12 cellular contexts compared by ENCODE assay signal in genomic region chr12:104520242-104520900, GRCh38.
DNase-seq lines count a peak whose midpoint lies in the region; ATAC-seq, FAIRE-seq and TF ChIP-seq lines count a peak whose summit lies in the region.
"Had no signal": no experiment of that assay in that cellular context is flagged by ENCODE, and none has a peak within 500 bp of the region (broad histone marks: within the 10 kb centered on the region; RNA-seq: fewer than 3 reads in every experiment).

No MANE protein-coding gene starts in this region.

- H3K4me1 ChIP-seq in OCI-LY7 (ENCODE audit: insufficient read depth, low read length, poor library complexity, severe bottlenecking) (peaks cover 82% of the 10 kb centered on the region), Caco-2 (no peaks in the 10 kb centered on the region), adrenal gland (replicated peaks in 1 of 2) (peaks cover 14 to 58% of the 10 kb centered on the region in 2 donors)

- FAIRE-seq in RCC 7860 (lab: Jason Lieb, UNC), result no peak
- FAIRE-seq: TTC549 had no signal

- no peaks in the 10 kb centered on the region for H3K36me3 ChIP-seq in OCI-LY7 (ENCODE audit: insufficient read depth, low read length)
- no peaks in the 10 kb centered on the region for H3K36me3 ChIP-seq in Caco-2 (ENCODE audit: control insufficient read depth, insufficient read depth, low read length)
- H3K36me3 ChIP-seq in adrenal gland (replicated peaks in 1 of 2), result no peaks in the 10 kb centered on the region

- no peaks in the 10 kb centered on the region for H3K9me3 Mint-ChIP-seq in activated naive CD8-positive, alpha-beta T cell treated with anti-CD3 and anti-CD28 coated beads, Interleukin-2, amount 10 ng/mL, durations not matched to agents 7 days and 5 days
- no peaks in the 10 kb centered on the region for H3K9me3 Mint-ChIP-seq in activated naive CD8-positive, alpha-beta T cell treated with anti-CD3 and anti-CD28 coated beads for 36 hours
- H3K9me3 Mint-ChIP-seq in stimulated activated naive B cell treated with anti-CD40 and anti-IgM and Interleukin-4, amounts not matched to agents 10 μg/mL and 1 μg/mL and 100 μg/mL, for 72 hours, result peaks cover 0 to 3% of the 10 kb centered on the region in 2 donors
- no peaks in the 10 kb centered on the region for H3K9me3 Mint-ChIP-seq in Caco-2 (ENCODE audit: unreplicated experiment)

- peaks cover 68% of the 10 kb centered on the region for H3K79me2 ChIP-seq in OCI-LY7 (ENCODE audit: insufficient read depth, low read depth, low read length)

- peaks cover 74% of the 10 kb centered on the region for H3K4me1 Mint-ChIP-seq in activated naive CD8-positive, alpha-beta T cell treated with anti-CD3 and anti-CD28 coated beads, Interleukin-2, amount 10 ng/mL, durations not matched to agents 7 days and 5 days
- H3K4me1 Mint-ChIP-seq in activated naive CD8-positive, alpha-beta T cell treated with anti-CD3 and anti-CD28 coated beads for 36 hours, result peaks cover 41% of the 10 kb centered on the region
- H3K4me1 Mint-ChIP-seq in stimulated activated naive B cell treated with anti-CD40 and anti-IgM and Interleukin-4, amounts not matched to agents 10 μg/mL and 1 μg/mL and 100 μg/mL, for 72 hours, result peaks cover 74 to 100% of the 10 kb centered on the region in 2 donors
- H3K4me1 Mint-ChIP-seq in Caco-2 (ENCODE audit: low read depth, unreplicated experiment), result no peaks in the 10 kb centered on the region

- H3K4me3 ChIP-seq in OCI-LY7 (ENCODE audit: low read depth, low read length, poor library complexity, severe bottlenecking) (peak overlapping the region; percentile 48), Caco-2 (ENCODE audit: low read depth, low read length) (no peak overlapping the region), adrenal gland (no peak overlapping the region)
- H3K4me3 ChIP-seq: GM23248 had no signal

- 67 to 83% (median 77%) methylated on average over 3 to 4 of the region's 4 CpGs for WGBS in adrenal gland, 4 donors

- peak overlapping the region; percentile 72 for H3K4me2 ChIP-seq in OCI-LY7 (ENCODE audit: low read length)

- peaks cover 15% of the 10 kb centered on the region for H3K36me3 Mint-ChIP-seq in activated naive CD8-positive, alpha-beta T cell treated with anti-CD3 and anti-CD28 coated beads, Interleukin-2, amount 10 ng/mL, durations not matched to agents 7 days and 5 days
- H3K36me3 Mint-ChIP-seq in activated naive CD8-positive, alpha-beta T cell treated with anti-CD3 and anti-CD28 coated beads for 36 hours, result no peaks in the 10 kb centered on the region
- H3K36me3 Mint-ChIP-seq in stimulated activated naive B cell treated with anti-CD40 and anti-IgM and Interleukin-4, amounts not matched to agents 10 μg/mL and 1 μg/mL and 100 μg/mL, for 72 hours, result peaks cover 14 to 17% of the 10 kb centered on the region in 2 donors
- no peaks in the 10 kb centered on the region for H3K36me3 Mint-ChIP-seq in Caco-2 (ENCODE audit: insufficient read depth, unreplicated experiment)

- POLR2A ChIA-PET in activated naive CD8-positive, alpha-beta T cell treated with anti-CD3 and anti-CD28 coated beads, Interleukin-2, amount 10 ng/mL, durations not matched to agents 7 days and 5 days (lab: Charles Lee), result no interaction called here
- POLR2A ChIA-PET in OCI-LY7 (lab: Charles Lee) (interaction anchor here (0.8 to 1.5 kb wide), 2 partner anchors 42 to 47 kb away, joined by 3 to 7 read pairs; no protein-coding TSS in a partner anchor), Caco-2 (lab: Charles Lee) (no interaction called here)

- intact Hi-C loops in OCI-LY7 (cut with micrococcal nuclease; ENCODE audit: unreplicated experiment), result loop anchor here (2.0 kb wide), 1 partner anchor 64 kb away; the partner anchor contains the start of gene CHST11
- intact Hi-C loops in Caco-2 (cut with micrococcal nuclease; ENCODE audit: unreplicated experiment), result no loop called here
- intact Hi-C loops in adrenal gland (cut with DNase I), result loop anchor here in 1 of 2 donors (5.0 kb wide), 1 partner anchor 63 kb away; the partner anchor contains the start of gene CHST11

- H3K27ac ChIP-seq in OCI-LY7 (ENCODE audit: low read depth, low read length, poor library complexity, severe bottlenecking), result peak overlapping the region; percentile 68
- no peak overlapping the region for H3K27ac ChIP-seq in adrenal gland
- H3K27ac ChIP-seq: GM23248 had no signal

- H3K9me3 ChIP-seq in OCI-LY7 (ENCODE audit: low read length), result no peaks in the 10 kb centered on the region
- H3K9me3 ChIP-seq in Caco-2, result no peaks in the 10 kb centered on the region
- H3K9me3 ChIP-seq in adrenal gland (replicated peaks in 1 of 3), result no peaks in the 10 kb centered on the region

- peak overlapping the region; percentile 61 for H3K4me3 Mint-ChIP-seq in activated naive CD8-positive, alpha-beta T cell treated with anti-CD3 and anti-CD28 coated beads, Interleukin-2, amount 10 ng/mL, durations not matched to agents 7 days and 5 days
- no peak overlapping the region for H3K4me3 Mint-ChIP-seq in activated naive CD8-positive, alpha-beta T cell treated with anti-CD3 and anti-CD28 coated beads for 36 hours
- H3K4me3 Mint-ChIP-seq in stimulated activated naive B cell treated with anti-CD40 and anti-IgM and Interleukin-4, amounts not matched to agents 10 μg/mL and 1 μg/mL and 100 μg/mL, for 72 hours, result peak overlapping the region; percentile 55 to 65
- no peak overlapping the region for H3K4me3 Mint-ChIP-seq in Caco-2 (ENCODE audit: unreplicated experiment)

- H3K27ac Mint-ChIP-seq in activated naive CD8-positive, alpha-beta T cell treated with anti-CD3 and anti-CD28 coated beads, Interleukin-2, amount 10 ng/mL, durations not matched to agents 7 days and 5 days, result no peak overlapping the region
- no peak overlapping the region for H3K27ac Mint-ChIP-seq in activated naive CD8-positive, alpha-beta T cell treated with anti-CD3 and anti-CD28 coated beads for 36 hours
- H3K27ac Mint-ChIP-seq in stimulated activated naive B cell treated with anti-CD40 and anti-IgM and Interleukin-4, amounts not matched to agents 10 μg/mL and 1 μg/mL and 100 μg/mL, for 72 hours, result no peak overlapping the region
- H3K27ac Mint-ChIP-seq in Caco-2 (ENCODE audit: unreplicated experiment), result no peak overlapping the region

- no peaks in the 10 kb centered on the region for H3K27me3 Mint-ChIP-seq in activated naive CD8-positive, alpha-beta T cell treated with anti-CD3 and anti-CD28 coated beads, Interleukin-2, amount 10 ng/mL, durations not matched to agents 7 days and 5 days
- no peaks in the 10 kb centered on the region for H3K27me3 Mint-ChIP-seq in activated naive CD8-positive, alpha-beta T cell treated with anti-CD3 and anti-CD28 coated beads for 36 hours
- no peaks in the 10 kb centered on the region for H3K27me3 Mint-ChIP-seq in stimulated activated naive B cell treated with anti-CD40 and anti-IgM and Interleukin-4, amounts not matched to agents 10 μg/mL and 1 μg/mL and 100 μg/mL, for 72 hours
- H3K27me3 Mint-ChIP-seq in Caco-2 (ENCODE audit: insufficient read depth, unreplicated experiment), result peaks cover 14% of the 10 kb centered on the region

- CTCF ChIA-PET in OCI-LY7 (lab: Charles Lee; ENCODE audit: unreplicated experiment), result interaction anchor here (0.5 to 1.1 kb wide), 3 partner anchors 18 to 42 kb away, joined by 3 read pairs; no protein-coding TSS in a partner anchor
- CTCF ChIA-PET in Caco-2 (lab: Charles Lee), result no interaction called here

- H2AFZ ChIP-seq in OCI-LY7 (ENCODE audit: low read length), result no peak overlapping the region
- H2AFZ ChIP-seq: GM23248 had no signal

- H3K9me2 ChIP-seq in OCI-LY7 (ENCODE audit: insufficient read depth, low read length), result no peaks in the 10 kb centered on the region

- TF ChIP-seq POLR2A in adrenal gland (IDR thresholded peaks at IDR 0.05), result no peak

- no peak for TF ChIP-seq CTCF in OCI-LY7 (conservative IDR thresholded peaks at IDR 0.05; ENCODE audit: low read length)
- TF ChIP-seq CTCF in Caco-2 (IDR thresholded peaks at IDR 0.05; ENCODE audit: insufficient read depth in 1 of 2, low read depth in 1 of 2, low read length in 1 of 2, severe bottlenecking in 1 of 2, unreplicated experiment in 1 of 2), result no peak
- TF ChIP-seq CTCF in adrenal gland (IDR thresholded peaks at IDR 0.05), result no peak

- H4K20me1 ChIP-seq in OCI-LY7 (ENCODE audit: insufficient read depth, low read length), result no peaks in the 10 kb centered on the region

- BruUV-seq in OCI-LY7 (replicated peaks; lab: Mats Ljungman, UMichigan), result no TSS peak
- no TSS peak for BruUV-seq in Caco-2 (replicated peaks; lab: Mats Ljungman, UMichigan)

- no peaks in the 10 kb centered on the region; the same call in 1 of the 2 replicates for H3K27me3 ChIP-seq in Caco-2 (replicated peaks; ENCODE audit: control insufficient read depth, insufficient read depth, low read length)
- H3K27me3 ChIP-seq in adrenal gland, result no peaks in the 10 kb centered on the region

- no peak for DNase-seq in activated naive CD8-positive, alpha-beta T cell treated with anti-CD3 and anti-CD28 coated beads, Interleukin-2, amount 10 ng/mL, durations not matched to agents 7 days and 5 days
- no peak for DNase-seq in activated naive CD8-positive, alpha-beta T cell treated with anti-CD3 and anti-CD28 coated beads for 36 hours
- DNase-seq in OCI-LY7 (ENCODE audit: low spot score) (peak; percentile 79), Caco-2 (no peak), RCC 7860 (ENCODE audit: low spot score) (no peak), adrenal gland (no peak)
- peak; percentile 58 for DNase-seq in stimulated activated naive B cell treated with anti-CD40 and anti-IgM and Interleukin-4, amounts not matched to agents 10 μg/mL and 1 μg/mL and 100 μg/mL, for 72 hours
- DNase-seq: GM23248, NCI-H1436, posterior cingulate gyrus had no signal

- ATAC-seq in activated naive CD8-positive, alpha-beta T cell treated with anti-CD3 and anti-CD28 coated beads, Interleukin-2, amount 10 ng/mL, durations not matched to agents 7 days and 5 days (ENCODE audit: low read depth), result no peak
- peak; percentile 59 for ATAC-seq in HG02970 (IDR thresholded peaks at IDR 0.05; ENCODE audit: low FRiP score, unreplicated experiment)
- peak; percentile 76 to 77 for ATAC-seq in stimulated activated naive B cell treated with anti-CD40 and anti-IgM and Interleukin-4, amounts not matched to agents 10 μg/mL and 1 μg/mL and 100 μg/mL, for 72 hours (replicated peaks)

Comparison
In these comparisons a context has a peak if more than half of its experiments do, and no peak if none do; other contexts are left out.
1. H3K4me3 Mint-ChIP-seq: peak in activated naive CD8-positive, alpha-beta T cell treated with anti-CD3 and anti-CD28 coated beads, Interleukin-2, amount 10 ng/mL, durations not matched to agents 7 days and 5 days (single experiment) and stimulated activated naive B cell treated with anti-CD40 and anti-IgM and Interleukin-4, amounts not matched to agents 10 μg/mL and 1 μg/mL and 100 μg/mL, for 72 hours (2 of 2); none in activated naive CD8-positive, alpha-beta T cell treated with anti-CD3 and anti-CD28 coated beads for 36 hours (single experiment) and Caco-2 (single experiment).
2. DNase-seq: peak in OCI-LY7 (single experiment) and stimulated activated naive B cell treated with anti-CD40 and anti-IgM and Interleukin-4, amounts not matched to agents 10 μg/mL and 1 μg/mL and 100 μg/mL, for 72 hours (single experiment); none in activated naive CD8-positive, alpha-beta T cell treated with anti-CD3 and anti-CD28 coated beads, Interleukin-2, amount 10 ng/mL, durations not matched to agents 7 days and 5 days (single experiment), activated naive CD8-positive, alpha-beta T cell treated with anti-CD3 and anti-CD28 coated beads for 36 hours (single experiment), Caco-2 (0 of 2), RCC 7860 (single experiment) and adrenal gland (0 of 7).